In the genomic region with DNA sequence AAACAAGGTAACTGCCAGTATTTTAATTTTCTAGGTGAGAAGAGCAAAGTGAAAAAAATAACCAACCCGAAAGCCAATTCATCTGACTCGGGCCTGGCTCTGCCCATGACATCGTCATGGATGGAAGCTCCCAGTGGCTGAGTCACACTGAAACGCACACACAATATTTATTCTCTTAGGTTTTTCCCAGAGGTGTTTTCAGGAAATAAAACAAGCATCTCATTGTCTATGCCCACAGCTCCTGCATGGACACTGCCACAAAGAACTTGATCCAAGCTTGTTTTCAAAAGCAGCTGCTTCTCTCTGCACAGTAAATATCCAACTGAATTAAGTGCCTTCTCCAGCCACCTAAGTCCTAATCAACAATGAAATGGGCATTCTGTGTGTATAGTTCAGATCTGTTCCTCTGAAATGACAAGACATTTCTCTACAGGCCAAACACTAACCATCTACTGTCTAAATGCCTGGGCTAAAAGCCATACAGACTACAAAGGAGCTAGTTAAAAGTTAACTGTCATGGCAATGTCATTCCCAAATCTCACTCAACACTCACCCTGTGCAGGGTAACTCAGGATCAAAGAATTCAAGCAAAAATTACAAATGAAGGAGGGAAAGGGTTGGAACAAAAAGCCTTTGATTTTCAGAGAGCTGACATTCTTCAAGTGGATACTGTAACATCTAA, we compare ENCODE assay signal across 8 cellular contexts.
DNase-seq lines count a peak whose midpoint lies in the region; TF ChIP-seq lines count a peak whose summit lies in the region.

No MANE protein-coding gene starts in this region.

- H3K27ac ChIP-seq in SJCRH30, result peak overlapping the region; percentile 10
- peak overlapping the region; percentile 48 to 51 for H3K27ac ChIP-seq in right atrium auricular region
- H3K27ac ChIP-seq in vagina, result peak overlapping the region; percentile 30

- TF ChIP-seq POLR2A in vagina (IDR thresholded peaks at IDR 0.05), result no peak

- peaks cover 15% of the 10 kb centered on the region for H3K4me1 ChIP-seq in SJCRH30
- H3K4me1 ChIP-seq in right atrium auricular region, result peaks cover 0 to 32% of the 10 kb centered on the region in 2 donors
- peaks cover 18% of the 10 kb centered on the region for H3K4me1 ChIP-seq in vagina

- H3K4me3 ChIP-seq in SJCRH30 (no peak overlapping the region), right atrium auricular region (no peak overlapping the region), vagina (no peak overlapping the region)

- intact Hi-C loops in vagina (cut with DNase I), result no loop called here

- TF ChIP-seq CTCF in right atrium auricular region (IDR thresholded peaks at IDR 0.05), result no peak
- no peak for TF ChIP-seq CTCF in vagina (IDR thresholded peaks at IDR 0.05)

- H3K27me3 ChIP-seq in SJCRH30 (no peaks in the 10 kb centered on the region), right atrium auricular region (no peaks in the 10 kb centered on the region), vagina (no peaks in the 10 kb centered on the region)

- H3K9me3 ChIP-seq in SJCRH30 (replicated peaks) (no peaks in the 10 kb centered on the region), right atrium auricular region (no peaks in the 10 kb centered on the region), vagina (no peaks in the 10 kb centered on the region)

- peak; percentile 21 for DNase-seq in NCI-H748 (lab: John Stamatoyannopoulos, UW; ENCODE audit: unreplicated experiment)
- no peak for DNase-seq in NCI-H748 treated with DMSO at 0.1 percent for 48 hours (lab: John Stamatoyannopoulos, UW)
- DNase-seq in SJCRH30, result peak; percentile 48 to 82
- DNase-seq in right atrium auricular region (ENCODE audit: low spot score), result no peak
- DNase-seq in vagina (ENCODE audit: extremely low spot score in 2 of 2), result no peak
- DNase-seq in DMS 273 treated with DMSO at 0.1 percent for 48 hours (lab: John Stamatoyannopoulos, UW), result no peak
- no peak for DNase-seq in stimulated activated CD4-positive, alpha-beta T cell treated with anti-CD3 and anti-CD28 coated beads, Interleukin-12 subunit alpha, Interleukin-12 subunit beta, amount 100 ng/mL, for 4 hours
- no peak for DNase-seq in SIG-M5 treated with dmso at 0.1 percent for 504 hours (lab: John Stamatoyannopoulos, UW; ENCODE audit: unreplicated experiment)

- H3K36me3 ChIP-seq in SJCRH30, result no peaks in the 10 kb centered on the region
- H3K36me3 ChIP-seq in right atrium auricular region, result no peaks in the 10 kb centered on the region
- H3K36me3 ChIP-seq in vagina, result no peaks in the 10 kb centered on the region

Comparison
In these comparisons a context has a peak if more than half of its experiments do, and no peak if none do; other contexts are left out.
1. DNase-seq: peak in NCI-H748 (single experiment) and SJCRH30 (2 of 2); none in NCI-H748 treated with DMSO at 0.1 percent for 48 hours (single experiment), right atrium auricular region (single experiment), vagina (0 of 2), DMS 273 treated with DMSO at 0.1 percent for 48 hours (single experiment), stimulated activated CD4-positive, alpha-beta T cell treated with anti-CD3 and anti-CD28 coated beads, Interleukin-12 subunit alpha, Interleukin-12 subunit beta, amount 100 ng/mL, for 4 hours (single experiment) and SIG-M5 treated with dmso at 0.1 percent for 504 hours (single experiment).
2. Peak in every context shown above with its lines, with median percentiles within 50 percentile points of each other: H3K27ac ChIP-seq.